Comparison of ENCODE assay signal across 1 cellular context in genomic region chr4:158004101-158004500, GRCh38.
TF ChIP-seq lines count a peak whose summit lies in the region.

No MANE protein-coding gene starts in this region.

TF ChIP-seq in GM23338, 12 proteins besides CTCF, POLR2A, EP300 and RAD21 (continued from another document):
- TF ChIP-seq, protein P1, sequence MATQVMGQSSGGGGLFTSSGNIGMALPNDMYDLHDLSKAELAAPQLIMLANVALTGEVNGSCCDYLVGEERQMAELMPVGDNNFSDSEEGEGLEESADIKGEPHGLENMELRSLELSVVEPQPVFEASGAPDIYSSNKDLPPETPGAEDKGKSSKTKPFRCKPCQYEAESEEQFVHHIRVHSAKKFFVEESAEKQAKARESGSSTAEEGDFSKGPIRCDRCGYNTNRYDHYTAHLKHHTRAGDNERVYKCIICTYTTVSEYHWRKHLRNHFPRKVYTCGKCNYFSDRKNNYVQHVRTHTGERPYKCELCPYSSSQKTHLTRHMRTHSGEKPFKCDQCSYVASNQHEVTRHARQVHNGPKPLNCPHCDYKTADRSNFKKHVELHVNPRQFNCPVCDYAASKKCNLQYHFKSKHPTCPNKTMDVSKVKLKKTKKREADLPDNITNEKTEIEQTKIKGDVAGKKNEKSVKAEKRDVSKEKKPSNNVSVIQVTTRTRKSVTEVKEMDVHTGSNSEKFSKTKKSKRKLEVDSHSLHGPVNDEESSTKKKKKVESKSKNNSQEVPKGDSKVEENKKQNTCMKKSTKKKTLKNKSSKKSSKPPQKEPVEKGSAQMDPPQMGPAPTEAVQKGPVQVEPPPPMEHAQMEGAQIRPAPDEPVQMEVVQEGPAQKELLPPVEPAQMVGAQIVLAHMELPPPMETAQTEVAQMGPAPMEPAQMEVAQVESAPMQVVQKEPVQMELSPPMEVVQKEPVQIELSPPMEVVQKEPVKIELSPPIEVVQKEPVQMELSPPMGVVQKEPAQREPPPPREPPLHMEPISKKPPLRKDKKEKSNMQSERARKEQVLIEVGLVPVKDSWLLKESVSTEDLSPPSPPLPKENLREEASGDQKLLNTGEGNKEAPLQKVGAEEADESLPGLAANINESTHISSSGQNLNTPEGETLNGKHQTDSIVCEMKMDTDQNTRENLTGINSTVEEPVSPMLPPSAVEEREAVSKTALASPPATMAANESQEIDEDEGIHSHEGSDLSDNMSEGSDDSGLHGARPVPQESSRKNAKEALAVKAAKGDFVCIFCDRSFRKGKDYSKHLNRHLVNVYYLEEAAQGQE (IDR thresholded peaks at IDR 0.05; ENCODE audit: unreplicated experiment): no peak
- TF ChIP-seq ZNF114 (CRISPR knock-in tag; IDR thresholded peaks at IDR 0.05) (no peak), EZH2 (IDR thresholded peaks at IDR 0.05; ENCODE audit: low read depth, unreplicated experiment) (no peak), POLR2AphosphoS5 (IDR thresholded peaks at IDR 0.05; ENCODE audit: low read depth) (no peak)
